In genomic region chr12:58148976-58149375, GRCh38 we compare ENCODE assay signal across 14 cellular contexts.
"Had no signal": no experiment of that assay in that cellular context is flagged by ENCODE, and none has a peak within 500 bp of the region (broad histone marks: within the 10 kb centered on the region; RNA-seq: fewer than 3 reads in every experiment).

No MANE protein-coding gene starts in this region.

- H3K9me2 ChIP-seq: SK-N-SH had no signal

- H3K4me2 ChIP-seq: SK-N-SH had no signal

- H3K27ac ChIP-seq: HL-60, RWPE1 had no signal

- DNase-seq: Karpas-422, KG1, MM.1S, NCI-H1436, NCI-H187, NCI-H2029, NCI-H510A, NCI-H524 treated with DMSO at 0.1 percent for 48 hours, SHP77 had no signal

- H3K4me3 Mint-ChIP-seq: IgD-negative memory B cell had no signal

- H3K27ac Mint-ChIP-seq: IgD-negative memory B cell had no signal

- H3K9me3 ChIP-seq: SK-N-SH had no signal

- H3K4me1 Mint-ChIP-seq: IgD-negative memory B cell had no signal

- H3K27me3 Mint-ChIP-seq: IgD-negative memory B cell had no signal

- H3K9ac ChIP-seq: SK-N-SH had no signal

- ATAC-seq: Panc1 had no signal
